22 cellular contexts compared by ENCODE assay signal in genomic region chr17:79540306-79540705, GRCh38.
"Had no signal": no experiment of that assay in that cellular context is flagged by ENCODE, and none has a peak within 500 bp of the region (broad histone marks: within the 10 kb centered on the region; RNA-seq: fewer than 3 reads in every experiment).

No MANE protein-coding gene starts in this region.

- H3K36me3 ChIP-seq: colonic mucosa, heart left ventricle, right atrium auricular region, suprapubic skin, thyroid gland, upper lobe of left lung, uterus had no signal

- H3K9me3 Mint-ChIP-seq: endodermal cell, naive B cell, nephron had no signal

- H3K27ac ChIP-seq: colonic mucosa, heart left ventricle, right atrium auricular region, suprapubic skin, thyroid gland, upper lobe of left lung, uterus had no signal

- H3K36me3 Mint-ChIP-seq: naive B cell had no signal

- H3K4me3 ChIP-seq: colonic mucosa, heart left ventricle, right atrium auricular region, suprapubic skin, thyroid gland, upper lobe of left lung, uterus had no signal

- DNase-seq: cerebellar nuclear complex; colonic mucosa; dermis blood vessel endothelial cell; effector CD4-positive, alpha-beta T cell; endodermal cell; foreskin melanocyte; heart left ventricle; hypothalamus; islet precursor cell; left cardiac atrium; left ventricle myocardium superior; mesendoderm; naive B cell; small intestine; stimulated activated CD4-positive, alpha-beta T cell treated with anti-CD3 and anti-CD28 coated beads, Interleukin-2, amount 100 ng/mL, for 48 hours; stimulated activated naive CD4-positive, alpha-beta T cell treated with Interleukin-2 at 50 U/mL for 16 hours; thyroid gland; uterus had no signal

- H3K27ac Mint-ChIP-seq: endodermal cell, naive B cell, nephron had no signal

- H3K4me1 ChIP-seq: colonic mucosa, heart left ventricle, right atrium auricular region, suprapubic skin, thyroid gland, upper lobe of left lung, uterus had no signal

- H3K4me1 Mint-ChIP-seq: endodermal cell, naive B cell had no signal

- H3K27me3 ChIP-seq: colonic mucosa, right atrium auricular region, thyroid gland, upper lobe of left lung, uterus had no signal

- H3K9me3 ChIP-seq: colonic mucosa, heart left ventricle, right atrium auricular region, suprapubic skin, thyroid gland, upper lobe of left lung, uterus had no signal

- H3K4me3 Mint-ChIP-seq: endodermal cell, naive B cell, nephron had no signal
